7 cellular contexts compared by ENCODE assay signal in the genomic region with DNA sequence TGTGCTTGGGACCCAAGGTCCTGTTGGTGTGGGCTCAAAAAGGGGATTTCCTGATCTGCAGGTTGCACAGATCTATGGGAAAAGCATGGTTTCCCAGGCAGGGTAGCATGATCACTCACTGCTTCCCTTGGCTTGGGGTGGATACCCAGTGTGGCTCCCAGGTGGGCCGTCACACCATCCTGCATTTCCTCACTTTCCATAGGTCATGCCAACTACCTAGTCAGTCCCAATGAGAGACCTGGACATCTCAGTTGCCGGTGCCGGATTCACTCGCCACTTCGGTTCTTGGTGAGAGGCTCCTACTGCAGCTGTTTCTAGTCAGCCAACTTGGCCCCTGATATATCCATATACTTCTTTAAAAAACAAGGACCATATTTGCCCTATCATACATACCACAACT.
"Had no signal": no experiment of that assay in that cellular context is flagged by ENCODE, and none has a peak within 500 bp of the region (broad histone marks: within the 10 kb centered on the region; RNA-seq: fewer than 3 reads in every experiment).

No MANE protein-coding gene starts in this region.

- H3K4me1 Mint-ChIP-seq: GM23338, H9 had no signal

- H3K4me3 Mint-ChIP-seq: GM23338, H9, IgD-negative memory B cell had no signal

- H3K27ac ChIP-seq: HL-60 had no signal

- ATAC-seq: GM23338, HepG2 had no signal

- H3K4me2 ChIP-seq: GM23338 had no signal

- H2AFZ ChIP-seq: GM23338 had no signal

- H3K36me3 Mint-ChIP-seq: IgD-negative memory B cell had no signal

- H3K27ac Mint-ChIP-seq: GM23338, H9, IgD-negative memory B cell had no signal

- H3K4me3 ChIP-seq: GM23338 had no signal

- DNase-seq: H9, HCEC 1CT, KBM-7 had no signal

- H3K27me3 Mint-ChIP-seq: IgD-negative memory B cell had no signal
